In the genomic region with DNA sequence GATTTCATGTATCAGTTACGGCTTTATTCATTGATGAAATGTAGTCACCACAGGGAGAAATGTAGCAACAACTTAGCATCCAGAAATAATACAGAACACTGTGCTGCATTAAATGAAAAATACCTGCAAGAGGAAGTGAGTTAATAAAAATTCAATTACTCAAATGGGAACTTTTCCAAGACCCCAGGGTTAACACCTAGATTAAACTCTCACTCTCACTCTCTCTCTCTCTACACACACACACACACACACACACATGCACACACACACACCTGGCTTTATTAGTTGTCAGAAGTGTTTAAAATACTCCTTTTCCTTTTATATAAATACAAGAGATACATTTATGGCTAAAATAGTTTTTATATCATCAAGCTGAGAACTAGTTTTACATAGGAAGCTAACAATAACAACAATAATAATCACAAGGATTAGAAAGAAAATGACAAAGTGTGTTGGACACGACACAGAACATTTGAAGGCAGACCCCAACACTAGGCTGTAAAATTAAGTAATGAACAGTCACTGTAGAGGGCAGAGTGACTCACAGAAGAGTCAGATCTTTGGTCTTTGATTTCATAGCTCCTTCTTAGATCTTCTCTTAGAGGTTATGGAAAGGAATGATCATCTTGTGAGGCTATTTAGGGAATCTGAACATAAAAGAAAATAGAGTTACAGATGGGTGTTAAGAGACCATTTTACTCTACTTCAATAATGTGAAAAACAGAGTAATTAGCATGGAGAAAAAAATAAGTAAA, we compare ENCODE assay signal across 13 cellular contexts.
DNase-seq lines count a peak whose midpoint lies in the region; ATAC-seq and TF ChIP-seq lines count a peak whose summit lies in the region.
"Had no signal": no experiment of that assay in that cellular context is flagged by ENCODE, and none has a peak within 500 bp of the region (broad histone marks: within the 10 kb centered on the region; RNA-seq: fewer than 3 reads in every experiment).

No MANE protein-coding gene starts in this region.

- H3K9me3 ChIP-seq in A673 (ENCODE audit: low read depth, low read length, poor library complexity, severe bottlenecking) (no peaks in the 10 kb centered on the region), testis (no peaks in the 10 kb centered on the region)
- H3K9me3 ChIP-seq: esophagus muscularis mucosa had no signal

- no peaks in the 10 kb centered on the region for H3K36me3 ChIP-seq in A673 (ENCODE audit: insufficient read depth, low read length, poor library complexity, severe bottlenecking)
- H3K36me3 ChIP-seq in testis (ENCODE audit: low read depth, missing control alignments) = no peaks in the 10 kb centered on the region
- H3K36me3 ChIP-seq: esophagus muscularis mucosa had no signal

- no peak for TF ChIP-seq POLR2A in testis (IDR thresholded peaks at IDR 0.05)

- peaks cover 26% of the 10 kb centered on the region for H3K4me1 ChIP-seq in A673 (ENCODE audit: insufficient read depth, low read length, poor library complexity, severe bottlenecking)
- no peaks in the 10 kb centered on the region for H3K4me1 ChIP-seq in testis

- H3K4me3 ChIP-seq in A673 (ENCODE audit: low read depth, low read length, poor library complexity, severe bottlenecking) = no peak overlapping the region
- no peak overlapping the region for H3K4me3 ChIP-seq in astrocyte of the spinal cord (ENCODE audit: low read depth, low read length)
- H3K4me3 ChIP-seq in testis = no peak overlapping the region
- H3K4me3 ChIP-seq: coronary artery, esophagus muscularis mucosa had no signal

- no peak for ATAC-seq in GM21576 (IDR thresholded peaks at IDR 0.05; ENCODE audit: unreplicated experiment)

- no TSS peak for BruUV-seq in A673 (replicated peaks; lab: Mats Ljungman, UMichigan)

- no peak for TF ChIP-seq CTCF in A673 (conservative IDR thresholded peaks at IDR 0.05; ENCODE audit: low read depth, low read length)
- TF ChIP-seq CTCF in astrocyte of the spinal cord (IDR thresholded peaks at IDR 0.05; ENCODE audit: low read depth, low read length) = peak; percentile 3
- TF ChIP-seq CTCF in testis (IDR thresholded peaks at IDR 0.05) = no peak

- in situ Hi-C loops in astrocyte of the spinal cord (cut with HindIII; ENCODE audit: low sequenced_read_pairs) = no loop called here

- POLR2A ChIA-PET in A673 (lab: Charles Lee; ENCODE audit: low non-redundant PET) = no interaction called here

- CTCF ChIA-PET in A673 (lab: Charles Lee) = no interaction called here

- 74 to 79% methylated on average over 2 of the region's 2 CpGs for WGBS in testis, 2 donors

- peak; percentile 5 for DNase-seq in A673 (ENCODE audit: low spot score)
- DNase-seq in HS-27A (ENCODE audit: low read depth) = peak; percentile 29
- DNase-seq in astrocyte of the spinal cord (ENCODE audit: low read depth, low spot score) = peak; percentile 50
- peak; percentile 7 for DNase-seq in iPS-NIHi11 (ENCODE audit: low spot score)
- no peak for DNase-seq in amygdala (lab: John Stamatoyannopoulos, UW)
- DNase-seq in testis = no peak
- DNase-seq in COLO668 (lab: John Stamatoyannopoulos, UW; ENCODE audit: unreplicated experiment) = no peak
- DNase-seq: activated CD4-positive, alpha-beta T cell treated with anti-CD3 and anti-CD28 coated beads for 1 hour; activated T-cell treated with anti-CD3 and anti-CD28 coated beads for 4 hours; HFFc6 had no signal

- H3K27me3 ChIP-seq in A673 (replicated peaks; ENCODE audit: insufficient read depth, low read depth, low read length, poor library complexity) (no peaks in the 10 kb centered on the region), testis (no peaks in the 10 kb centered on the region)
- H3K27me3 ChIP-seq: esophagus muscularis mucosa had no signal

- no peak overlapping the region for H3K27ac ChIP-seq in A673 (ENCODE audit: low read depth, low read length, poor library complexity, severe bottlenecking)
- H3K27ac ChIP-seq in testis = no peak overlapping the region
- H3K27ac ChIP-seq: coronary artery, esophagus muscularis mucosa had no signal

- intact Hi-C loops in A673 (cut with micrococcal nuclease; ENCODE audit: unreplicated experiment) (no loop called here), testis (cut with DNase I; ENCODE audit: low total_unique reads) (no loop called here)

Comparison
In these comparisons a context has a peak if more than half of its experiments do, and no peak if none do; other contexts are left out.
1. DNase-seq: peak in A673 (single experiment), HS-27A (single experiment), astrocyte of the spinal cord (single experiment) and iPS-NIHi11 (single experiment); none in amygdala (0 of 56), testis (single experiment) and COLO668 (single experiment).